In the genomic region with DNA sequence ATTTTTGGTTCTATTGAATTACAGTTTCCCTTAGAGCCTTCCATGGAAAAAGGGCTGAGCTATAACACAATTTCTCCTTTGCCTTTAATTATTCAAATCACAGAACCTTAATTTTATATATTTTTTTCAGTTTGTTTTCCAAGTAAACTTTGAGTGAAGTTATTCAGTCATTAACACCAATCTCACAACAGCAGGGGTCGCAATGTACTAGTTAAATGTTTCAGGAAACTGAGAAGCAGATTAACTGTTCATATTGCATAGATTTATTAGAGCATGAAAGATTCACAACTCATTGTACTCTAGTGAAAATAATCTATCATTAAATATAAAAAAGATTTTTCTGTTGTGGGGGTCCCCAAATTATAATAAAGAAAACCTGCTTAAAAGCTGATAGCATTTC, we compare ENCODE assay signal across 8 cellular contexts.
DNase-seq lines count a peak whose midpoint lies in the region; ATAC-seq and TF ChIP-seq lines count a peak whose summit lies in the region.

No MANE protein-coding gene starts in this region.

- H3K27me3 ChIP-seq in transverse colon, result no peaks in the 10 kb centered on the region

- no peaks in the 10 kb centered on the region for H3K9me2 ChIP-seq in OCI-LY7 (ENCODE audit: insufficient read depth, low read length)

- no peak overlapping the region for H3K27ac ChIP-seq in OCI-LY7 (ENCODE audit: low read depth, low read length, poor library complexity, severe bottlenecking)
- H3K27ac ChIP-seq in transverse colon, result no peak overlapping the region

- H3K9me3 Mint-ChIP-seq in activated T-helper 2 cell treated with anti-CD3 and anti-CD28 coated beads, Interferon-gamma antibody, Interleukin-2, Interleukin-4, amounts not matched to agents 10 μg/mL and 5 μg/mL and 100 μg/mL, durations not matched to agents 14 hours and 24 hours and 36 hours, result peaks cover 10% of the 10 kb centered on the region

- no peaks in the 10 kb centered on the region for H3K27me3 Mint-ChIP-seq in activated T-helper 2 cell treated with anti-CD3 and anti-CD28 coated beads, Interferon-gamma antibody, Interleukin-2, Interleukin-4, amounts not matched to agents 10 μg/mL and 5 μg/mL and 100 μg/mL, durations not matched to agents 14 hours and 24 hours and 36 hours (ENCODE audit: low read depth)

- in situ Hi-C loops in ACHN (cut with HindIII; ENCODE audit: low pct_ligation_motif_present, low pct_unique_long_range_greater_than_20kb, low sequenced_read_pairs) (no loop called here), transverse colon (cut with MboI; ENCODE audit: low pct_ligation_motif_present in 1 of 4, low pct_unique_long_range_greater_than_20kb in 1 of 4, low sequenced_read_pairs in 3 of 4) (no loop called here)

- no peaks in the 10 kb centered on the region for H3K79me2 ChIP-seq in OCI-LY7 (ENCODE audit: insufficient read depth, low read depth, low read length)

- POLR2A ChIA-PET in OCI-LY7 (lab: Charles Lee), result interaction anchor here (0.7 to 0.8 kb wide), 2 partner anchors 20 to 42 kb away, joined by 3 read pairs; no protein-coding TSS in a partner anchor

- H3K9me3 ChIP-seq in OCI-LY7 (ENCODE audit: low read length) (no peaks in the 10 kb centered on the region), transverse colon (no peaks in the 10 kb centered on the region)

- WGBS in transverse colon (ENCODE audit: low coverage in 1 of 2), 2 donors, result 33 to 38% methylated on average over 1 of the region's 1 CpG

- H3K4me3 ChIP-seq in OCI-LY7 (ENCODE audit: low read depth, low read length, poor library complexity, severe bottlenecking) (no peak overlapping the region), fibroblast of mammary gland (ENCODE audit: control insufficient read depth, low read depth, low read length) (no peak overlapping the region), transverse colon (no peak overlapping the region)

- CTCF ChIA-PET in OCI-LY7 (lab: Charles Lee; ENCODE audit: unreplicated experiment), result no interaction called here

- intact Hi-C loops in OCI-LY7 (cut with micrococcal nuclease; ENCODE audit: unreplicated experiment), result no loop called here
- intact Hi-C loops in transverse colon (cut with DNase I; ENCODE audit: low total_unique reads), result no loop called here
- intact Hi-C loops in activated T-helper 2 cell treated with anti-CD3 and anti-CD28 coated beads, Interferon-gamma antibody, Interleukin-2, Interleukin-4, amounts not matched to agents 10 μg/mL and 5 μg/mL and 100 μg/mL, durations not matched to agents 14 hours and 24 hours and 36 hours (cut with micrococcal nuclease), result no loop called here

- no peaks in the 10 kb centered on the region for H3K4me1 Mint-ChIP-seq in activated T-helper 2 cell treated with anti-CD3 and anti-CD28 coated beads, Interferon-gamma antibody, Interleukin-2, Interleukin-4, amounts not matched to agents 10 μg/mL and 5 μg/mL and 100 μg/mL, durations not matched to agents 14 hours and 24 hours and 36 hours (ENCODE audit: low read depth)

- no peaks in the 10 kb centered on the region for H4K20me1 ChIP-seq in OCI-LY7 (ENCODE audit: insufficient read depth, low read length)

- TF ChIP-seq EP300 in transverse colon (IDR thresholded peaks at IDR 0.05; ENCODE audit: low read depth), result no peak

- no peaks in the 10 kb centered on the region for H3K4me1 ChIP-seq in OCI-LY7 (ENCODE audit: insufficient read depth, low read length, poor library complexity, severe bottlenecking)
- no peaks in the 10 kb centered on the region for H3K4me1 ChIP-seq in transverse colon

- H3K27ac Mint-ChIP-seq in activated T-helper 2 cell treated with anti-CD3 and anti-CD28 coated beads, Interferon-gamma antibody, Interleukin-2, Interleukin-4, amounts not matched to agents 10 μg/mL and 5 μg/mL and 100 μg/mL, durations not matched to agents 14 hours and 24 hours and 36 hours, result no peak overlapping the region

- no peaks in the 10 kb centered on the region for H3K36me3 ChIP-seq in OCI-LY7 (ENCODE audit: insufficient read depth, low read length)
- peaks cover 0 to 19% (median 2%) of the 10 kb centered on the region in 4 donors for H3K36me3 ChIP-seq in transverse colon

- no peak overlapping the region for H3K4me2 ChIP-seq in OCI-LY7 (ENCODE audit: low read length)

- TF ChIP-seq CTCF in GM12872 (IDR thresholded peaks at IDR 0.05; ENCODE audit: insufficient read depth, low read depth, low read length) (peak; percentile 41; the same call in 2 of the 3 replicates), OCI-LY7 (conservative IDR thresholded peaks at IDR 0.05; ENCODE audit: low read length) (peak; percentile 80), fibroblast of mammary gland (conservative IDR thresholded peaks at IDR 0.05; ENCODE audit: control insufficient read depth, insufficient read depth, low read depth, low read length) (peak; percentile 57), transverse colon (IDR thresholded peaks at IDR 0.05) (peak in 3 of 5 experiments; percentile 18 to 33 (median 31))

- peak; percentile 65 for DNase-seq in ACHN
- peak; percentile 54 for DNase-seq in OCI-LY7 (ENCODE audit: low spot score)
- DNase-seq in fibroblast of mammary gland (ENCODE audit: low read depth), result peak; percentile 78
- peak; percentile 14 for DNase-seq in transverse colon
- DNase-seq in activated T-helper 2 cell treated with anti-CD3 and anti-CD28 coated beads, Interferon-gamma antibody, Interleukin-2, Interleukin-4, amounts not matched to agents 10 μg/mL and 5 μg/mL and 100 μg/mL, durations not matched to agents 14 hours and 24 hours and 36 hours (ENCODE audit: low spot score), result no peak

- ATAC-seq in HG02571 (IDR thresholded peaks at IDR 0.05; ENCODE audit: unreplicated experiment) (no peak), GM21528 (IDR thresholded peaks at IDR 0.05; ENCODE audit: low FRiP score, unreplicated experiment) (no peak)

- no peak for TF ChIP-seq POLR2A in transverse colon (IDR thresholded peaks at IDR 0.05)

- no peaks in the 10 kb centered on the region for H3K36me3 Mint-ChIP-seq in activated T-helper 2 cell treated with anti-CD3 and anti-CD28 coated beads, Interferon-gamma antibody, Interleukin-2, Interleukin-4, amounts not matched to agents 10 μg/mL and 5 μg/mL and 100 μg/mL, durations not matched to agents 14 hours and 24 hours and 36 hours (ENCODE audit: low read depth)

- no peak overlapping the region for H3K4me3 Mint-ChIP-seq in activated T-helper 2 cell treated with anti-CD3 and anti-CD28 coated beads, Interferon-gamma antibody, Interleukin-2, Interleukin-4, amounts not matched to agents 10 μg/mL and 5 μg/mL and 100 μg/mL, durations not matched to agents 14 hours and 24 hours and 36 hours (ENCODE audit: low read depth)

- no peak overlapping the region for H2AFZ ChIP-seq in OCI-LY7 (ENCODE audit: low read length)

- no TSS peak for BruUV-seq in OCI-LY7 (replicated peaks; lab: Mats Ljungman, UMichigan)
